In the genomic region with DNA sequence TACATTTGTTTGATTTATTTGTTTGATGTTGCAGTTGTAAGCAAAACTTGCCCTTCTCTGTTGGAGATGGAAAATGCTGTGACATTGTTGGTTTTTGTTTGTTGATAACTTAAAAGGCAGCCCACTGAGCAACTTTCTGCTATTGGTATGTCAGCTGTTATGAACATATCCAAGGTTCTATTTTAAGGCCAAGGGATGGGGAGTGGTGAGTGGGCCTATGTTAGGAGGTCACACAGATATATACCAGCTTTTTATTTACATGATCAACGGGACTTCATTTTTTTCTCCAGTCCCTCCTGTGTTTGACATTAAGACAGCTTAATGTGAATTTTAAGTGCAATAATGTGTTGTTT, we compare ENCODE assay signal across 1 cellular context.
TF ChIP-seq lines count a peak whose summit lies in the region.

No MANE protein-coding gene starts in this region.

TF ChIP-seq in SK-N-SH treated with all-trans-retinoic acid at 6 μM for 48 hours, 23 proteins besides CTCF, POLR2A, EP300 and RAD21 (continued from another document):
- no peak for TF ChIP-seq CSRNP3 (CRISPR knock-in tag; IDR thresholded peaks at IDR 0.05)
- no peak for TF ChIP-seq GLIS3 (CRISPR knock-in tag; IDR thresholded peaks at IDR 0.05)
